Comparison of ENCODE assay signal across 8 cellular contexts in the genomic region with DNA sequence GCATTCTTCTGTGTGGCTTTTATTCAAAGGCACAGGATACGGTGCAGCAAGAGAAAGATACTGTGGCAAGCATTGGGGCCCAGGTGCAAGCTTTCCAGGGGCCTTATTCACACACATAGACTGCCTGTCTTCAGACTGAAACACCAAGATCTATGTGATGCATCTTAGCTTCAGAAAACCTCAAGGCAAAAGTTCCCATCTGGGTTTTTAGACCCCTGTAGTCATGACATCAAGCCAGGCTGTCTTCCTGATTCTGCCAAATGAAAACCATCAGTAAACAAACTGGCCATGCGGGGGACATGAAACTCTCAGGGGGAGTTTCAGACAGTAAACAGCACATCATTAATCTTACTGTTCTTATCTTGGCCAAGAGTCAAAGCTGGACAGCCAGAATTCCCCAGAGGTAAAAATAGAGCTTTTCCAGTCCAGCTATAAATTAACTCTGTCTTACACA. TPM values are rescaled to one million over a fixed set of nuclear protein-coding genes. Genes with fewer than 3 reads are reported as not detected.
DNase-seq lines count a peak whose midpoint lies in the region; ATAC-seq and TF ChIP-seq lines count a peak whose summit lies in the region.

No MANE protein-coding gene starts in this region.

- CTCF ChIA-PET in activated CD8-positive, alpha-beta memory T cell treated with anti-CD3 and anti-CD28 coated beads, Interleukin-2, amount 10 ng/mL, durations not matched to agents 7 days and 5 days (lab: Charles Lee), result interaction anchor here (1.6 to 1.7 kb wide), 2 partner anchors 10 to 151 kb away, joined by 4 to 6 read pairs; partner anchors contain the start of genes AGBL3 and TMEM140

- H3K4me1 ChIP-seq in stomach smooth muscle (ENCODE audit: control insufficient read depth, insufficient read depth, low read length) (peaks cover 21% of the 10 kb centered on the region), adrenal gland (replicated peaks in 1 of 2) (peaks cover 0 to 10% of the 10 kb centered on the region in 2 donors)

- no peak for DNase-seq in activated CD8-positive, alpha-beta memory T cell treated with anti-CD3 and anti-CD28 coated beads, Interleukin-2, amount 10 ng/mL, durations not matched to agents 7 days and 5 days
- no peak for DNase-seq in activated CD8-positive, alpha-beta memory T cell treated with anti-CD3 and anti-CD28 coated beads for 24 hours
- DNase-seq in amniotic epithelial cell (ENCODE audit: low read depth) (peak; percentile 85), KBM-7 (no peak), WERI-Rb-1 (no peak), adrenal gland (no peak)

- H3K4me3 Mint-ChIP-seq in activated CD8-positive, alpha-beta memory T cell treated with anti-CD3 and anti-CD28 coated beads, Interleukin-2, amount 10 ng/mL, durations not matched to agents 7 days and 5 days, result no peak overlapping the region

- TF ChIP-seq CTCF in WERI-Rb-1 (IDR thresholded peaks at IDR 0.05; ENCODE audit: low read depth, low read length), result no peak
- TF ChIP-seq CTCF in adrenal gland (IDR thresholded peaks at IDR 0.05), result no peak

- H3K9ac ChIP-seq in stomach smooth muscle (ENCODE audit: low read length in 2 of 2), result no peak overlapping the region

- peak overlapping the region; percentile 60 for H3K27ac ChIP-seq in stomach smooth muscle (ENCODE audit: low read length)
- H3K27ac ChIP-seq in WERI-Rb-1, result no peak overlapping the region
- no peak overlapping the region for H3K27ac ChIP-seq in adrenal gland

- intact Hi-C loops in adrenal gland (cut with DNase I), result loop anchor here in 1 of 2 donors (10.0 kb wide), 1 partner anchor 169 kb away; no protein-coding TSS in a partner anchor

- H3K27me3 Mint-ChIP-seq in activated CD8-positive, alpha-beta memory T cell treated with anti-CD3 and anti-CD28 coated beads, Interleukin-2, amount 10 ng/mL, durations not matched to agents 7 days and 5 days, result no peaks in the 10 kb centered on the region

- no peaks in the 10 kb centered on the region for H3K9me3 Mint-ChIP-seq in activated CD8-positive, alpha-beta memory T cell treated with anti-CD3 and anti-CD28 coated beads, Interleukin-2, amount 10 ng/mL, durations not matched to agents 7 days and 5 days (ENCODE audit: low read depth)

- in situ Hi-C loops in KBM-7 (cut with MboI; ENCODE audit: low pct_unique_long_range_greater_than_20kb, low sequenced_read_pairs), result loop anchor here (25.0 kb wide), 1 partner anchor 166 kb away; the partner anchor contains the start of gene CYREN

- H3K36me3 ChIP-seq in stomach smooth muscle (ENCODE audit: control insufficient read depth in 2 of 2, insufficient read depth in 2 of 2, low read length in 2 of 2) (no peaks in the 10 kb centered on the region), WERI-Rb-1 (peaks cover 22% of the 10 kb centered on the region), adrenal gland (replicated peaks in 1 of 2) (no peaks in the 10 kb centered on the region)

- H3K27me3 ChIP-seq in stomach smooth muscle (ENCODE audit: control insufficient read depth in 1 of 2, insufficient read depth in 2 of 2, low read length in 2 of 2) (no peaks in the 10 kb centered on the region), WERI-Rb-1 (ENCODE audit: insufficient read depth, low read depth, severe bottlenecking) (no peaks in the 10 kb centered on the region), adrenal gland (no peaks in the 10 kb centered on the region)

- TF ChIP-seq POLR2A in adrenal gland (IDR thresholded peaks at IDR 0.05), result no peak

- 59 to 83% (median 73%) methylated on average over 2 of the region's 2 CpGs for WGBS in adrenal gland, 4 donors

- peak overlapping the region; percentile 6 for H3K27ac Mint-ChIP-seq in activated CD8-positive, alpha-beta memory T cell treated with anti-CD3 and anti-CD28 coated beads, Interleukin-2, amount 10 ng/mL, durations not matched to agents 7 days and 5 days

- peaks cover 26% of the 10 kb centered on the region for H3K36me3 Mint-ChIP-seq in activated CD8-positive, alpha-beta memory T cell treated with anti-CD3 and anti-CD28 coated beads, Interleukin-2, amount 10 ng/mL, durations not matched to agents 7 days and 5 days

- ATAC-seq in activated CD8-positive, alpha-beta memory T cell treated with anti-CD3 and anti-CD28 coated beads, Interleukin-2, amount 10 ng/mL, durations not matched to agents 7 days and 5 days, result no peak
- peak; percentile 43 for ATAC-seq in HG02884 (IDR thresholded peaks at IDR 0.05; ENCODE audit: unreplicated experiment)

- H3K9me3 ChIP-seq in stomach smooth muscle (ENCODE audit: control insufficient read depth in 2 of 2, low read length in 2 of 2), result no peaks in the 10 kb centered on the region
- H3K9me3 ChIP-seq in WERI-Rb-1 (ENCODE audit: severe bottlenecking), result no peaks in the 10 kb centered on the region
- H3K9me3 ChIP-seq in adrenal gland (replicated peaks in 1 of 3), result no peaks in the 10 kb centered on the region

- H3K4me3 ChIP-seq in stomach smooth muscle (ENCODE audit: low read length in 2 of 2) (no peak overlapping the region), WERI-Rb-1 (ENCODE audit: low read depth, low read length) (no peak overlapping the region), adrenal gland (no peak overlapping the region)

- peaks cover 46% of the 10 kb centered on the region for H3K4me1 Mint-ChIP-seq in activated CD8-positive, alpha-beta memory T cell treated with anti-CD3 and anti-CD28 coated beads, Interleukin-2, amount 10 ng/mL, durations not matched to agents 7 days and 5 days

RNA-seq across cellular contexts. Expression of gene AGBL3, which starts 9.8 kb away (rescaled TPM):
- 1 to 10 TPM; 2.4 to 2.8 TPM for total RNA-seq in activated CD8-positive, alpha-beta memory T cell treated with anti-CD3 and anti-CD28 coated beads, Interleukin-2, amount 10 ng/mL, durations not matched to agents 7 days and 5 days
- 1 to 10 TPM in 6 of 8 donors, under 1 TPM in 2; 0.28 to 7.3 (median 1.9) TPM for total RNA-seq in adrenal gland
- polyA plus RNA-seq in adrenal gland, result 1 to 10 TPM in 2 of 3 donors, under 1 TPM in 1; 0.97 to 2.0 (median 1.2) TPM
